In genomic region chr11:65213322-65214211, GRCh38 we compare ENCODE assay signal across 11 cellular contexts. TPM values are rescaled to one million over a fixed set of nuclear protein-coding genes. Genes with fewer than 3 reads are reported as not detected.
DNase-seq lines count a peak whose midpoint lies in the region; ATAC-seq, FAIRE-seq and TF ChIP-seq lines count a peak whose summit lies in the region.
"Had no signal": no experiment of that assay in that cellular context is flagged by ENCODE, and none has a peak within 500 bp of the region (broad histone marks: within the 10 kb centered on the region; RNA-seq: fewer than 3 reads in every experiment).

No MANE protein-coding gene starts in this region.

- H3K9ac ChIP-seq in mammary epithelial cell (ENCODE audit: insufficient read depth, low read length): no peak overlapping the region

- H3K4me3 Mint-ChIP-seq in activated naive CD4-positive, alpha-beta T cell treated with anti-CD3 and anti-CD28 coated beads, Interleukin-2, amount 10 ng/mL, durations not matched to agents 7 days and 5 days: no peak overlapping the region
- H3K4me3 Mint-ChIP-seq: HFFc6 had no signal

- no peaks in the 10 kb centered on the region for H3K27me3 Mint-ChIP-seq in activated naive CD4-positive, alpha-beta T cell treated with anti-CD3 and anti-CD28 coated beads, Interleukin-2, amount 10 ng/mL, durations not matched to agents 7 days and 5 days

- TF ChIP-seq CTCF in bronchial epithelial cell (IDR thresholded peaks at IDR 0.05; ENCODE audit: insufficient read depth, low read length, severe bottlenecking): no peak
- TF ChIP-seq CTCF in neutrophil (IDR thresholded peaks at IDR 0.05): no peak
- TF ChIP-seq CTCF in mammary epithelial cell (conservative IDR thresholded peaks at IDR 0.05 in 1 of 2, IDR thresholded peaks at IDR 0.05 in 1 of 2; ENCODE audit: extremely low read depth in 1 of 2, insufficient read depth in 1 of 2, low read depth in 1 of 2, low read length in 2 of 2): no peak

- WGBS in mammary epithelial cell (ENCODE audit: low coverage, missing lambda C conversion rate): 76% methylated on average over 20 of the region's 26 CpGs

- H3K27me3 ChIP-seq in bronchial epithelial cell (ENCODE audit: control insufficient read depth, insufficient read depth, low read length): no peaks in the 10 kb centered on the region
- H3K27me3 ChIP-seq in neutrophil: no peaks in the 10 kb centered on the region
- H3K27me3 ChIP-seq in mammary epithelial cell (ENCODE audit: insufficient read depth, low read length): no peaks in the 10 kb centered on the region
- H3K27me3 ChIP-seq: hepatocyte, MG63 had no signal

- H3K36me3 Mint-ChIP-seq in activated naive CD4-positive, alpha-beta T cell treated with anti-CD3 and anti-CD28 coated beads, Interleukin-2, amount 10 ng/mL, durations not matched to agents 7 days and 5 days: peaks cover 13% of the 10 kb centered on the region

- CTCF ChIA-PET in activated naive CD4-positive, alpha-beta T cell treated with anti-CD3 and anti-CD28 coated beads, Interleukin-2, amount 10 ng/mL, durations not matched to agents 7 days and 5 days (lab: Charles Lee): interaction anchor here (3.9 kb wide), 1 partner anchor 9 kb away, joined by 16 read pairs; no protein-coding TSS in a partner anchor
- CTCF ChIA-PET in mammary epithelial cell (lab: Charles Lee; ENCODE audit: low non-redundant PET): no interaction called here

- H3K36me3 ChIP-seq in bronchial epithelial cell (ENCODE audit: control insufficient read depth, insufficient read depth, low read length): peaks cover 23% of the 10 kb centered on the region
- H3K36me3 ChIP-seq in neutrophil: peaks cover 44% of the 10 kb centered on the region
- peaks cover 16% of the 10 kb centered on the region for H3K36me3 ChIP-seq in mammary epithelial cell (ENCODE audit: insufficient read depth, low read length)

- H3K9me3 Mint-ChIP-seq in activated naive CD4-positive, alpha-beta T cell treated with anti-CD3 and anti-CD28 coated beads, Interleukin-2, amount 10 ng/mL, durations not matched to agents 7 days and 5 days: no peaks in the 10 kb centered on the region
- H3K9me3 Mint-ChIP-seq: HFFc6 had no signal

- TF ChIP-seq POLR2A in GM12892 (IDR thresholded peaks at IDR 0.05; ENCODE audit: low read depth, low read length): no peak

- in situ Hi-C loops in mammary epithelial cell (cut with MboI; ENCODE audit: low sequenced_read_pairs in 2 of 2): no loop called here

- H3K27ac Mint-ChIP-seq in activated naive CD4-positive, alpha-beta T cell treated with anti-CD3 and anti-CD28 coated beads, Interleukin-2, amount 10 ng/mL, durations not matched to agents 7 days and 5 days: no peak overlapping the region
- H3K27ac Mint-ChIP-seq: HFFc6 had no signal

- H3K4me2 ChIP-seq in mammary epithelial cell (ENCODE audit: insufficient read depth, low read depth, low read length): no peak overlapping the region
- H3K4me2 ChIP-seq: hepatocyte had no signal

- no peaks in the 10 kb centered on the region for H3K79me2 ChIP-seq in mammary epithelial cell (ENCODE audit: insufficient read depth, low read length)
- H3K79me2 ChIP-seq: hepatocyte had no signal

- no peak for ATAC-seq in GM21737 (IDR thresholded peaks at IDR 0.05; ENCODE audit: unreplicated experiment)

- dilution Hi-C loops in mammary epithelial cell (cut with HindIII; ENCODE audit: low sequenced_read_pairs): loop anchor here (5.0 kb wide), 1 partner anchor 39 kb away; no protein-coding TSS in a partner anchor

- DNase-seq in GM12892 (ENCODE audit: insufficient read length) (no peak), NCI-H2107 (lab: John Stamatoyannopoulos, UW) (peak; percentile 59), bronchial epithelial cell (ENCODE audit: low read depth) (no peak), mammary epithelial cell (no peak)
- DNase-seq in activated naive CD4-positive, alpha-beta T cell treated with anti-CD3 and anti-CD28 coated beads, Interleukin-2, amount 10 ng/mL, durations not matched to agents 7 days and 5 days: no peak
- DNase-seq: HFFc6, MG63 had no signal

- H2AFZ ChIP-seq in mammary epithelial cell (ENCODE audit: low read depth, low read length): no peak overlapping the region
- H2AFZ ChIP-seq: hepatocyte had no signal

- FAIRE-seq in GM12892 (lab: Jason Lieb, UNC) (peak; percentile 46), bronchial epithelial cell (lab: Jason Lieb, UNC) (peak; percentile 52)
- FAIRE-seq: TTC549 had no signal

- H4K20me1 ChIP-seq in mammary epithelial cell (ENCODE audit: insufficient read depth, low read length): no peaks in the 10 kb centered on the region

- H3K27ac ChIP-seq in neutrophil (peak overlapping the region; percentile 60), mammary epithelial cell (ENCODE audit: insufficient read depth, low read depth, low read length) (no peak overlapping the region)
- H3K27ac ChIP-seq: hepatocyte had no signal

- H3K9me3 ChIP-seq in neutrophil (no peaks in the 10 kb centered on the region), mammary epithelial cell (replicated peaks; ENCODE audit: insufficient read depth, low read length) (no peaks in the 10 kb centered on the region)
- H3K9me3 ChIP-seq: MG63 had no signal

- peaks cover 50 to 54% of the 10 kb centered on the region in 2 experiments for H3K4me1 ChIP-seq in neutrophil (ENCODE audit: control insufficient read depth in 1 of 2, insufficient read depth in 1 of 2, low read depth in 1 of 2, low read length in 1 of 2)
- no peaks in the 10 kb centered on the region for H3K4me1 ChIP-seq in mammary epithelial cell (ENCODE audit: insufficient read depth, low read length)

- H3K4me1 Mint-ChIP-seq in activated naive CD4-positive, alpha-beta T cell treated with anti-CD3 and anti-CD28 coated beads, Interleukin-2, amount 10 ng/mL, durations not matched to agents 7 days and 5 days: peaks cover 21% of the 10 kb centered on the region

- H3K4me3 ChIP-seq in bronchial epithelial cell (ENCODE audit: low read depth, low read length): no peak overlapping the region
- peak overlapping the region; percentile 26 to 41 for H3K4me3 ChIP-seq in neutrophil (ENCODE audit: low read depth in 1 of 2, low read length in 1 of 2)
- H3K4me3 ChIP-seq in mammary epithelial cell (replicated peaks in 1 of 3; ENCODE audit: insufficient read depth in 1 of 3, low read depth in 2 of 3, low read length in 3 of 3): no peak overlapping the region
- H3K4me3 ChIP-seq: hepatocyte, MG63 had no signal

- intact Hi-C loops in mammary epithelial cell (cut with micrococcal nuclease): no loop called here

- BruUV-seq in mammary epithelial cell (replicated peaks; lab: Mats Ljungman, UMichigan): no TSS peak

RNA-seq across cellular contexts. Expression of gene CAPN1, which starts 31.8 kb away (rescaled TPM):
- 44.2 TPM for polyA plus RNA-seq in GM12892 (2012; ENCODE audit: missing spikeins)
- total RNA-seq in bronchial epithelial cell (136 and 165 TPM in 2 replicates), mammary epithelial cell (100 to 1,000 TPM; 276 to 452 TPM)
- 289 TPM for polyA plus RNA-seq in mammary epithelial cell
- polyA minus RNA-seq in mammary epithelial cell: 253 TPM

RNA-seq across cellular contexts. Expression of gene SPDYC, which starts 43.5 kb away (rescaled TPM):
- polyA plus RNA-seq in GM12892 (2012; ENCODE audit: missing spikeins): not detected
- not detected in 2 replicates for total RNA-seq in bronchial epithelial cell
- not detected for total RNA-seq in mammary epithelial cell
- polyA plus RNA-seq in mammary epithelial cell: not detected
- not detected for polyA minus RNA-seq in mammary epithelial cell
- total RNA-seq: hepatocyte, HFFc6 had no signal
- polyA plus RNA-seq: hepatocyte had no signal

RNA-seq across cellular contexts. Expression of gene POLA2, which starts 48.2 kb away (rescaled TPM):
- 43.0 TPM for polyA plus RNA-seq in GM12892 (2012; ENCODE audit: missing spikeins)
- total RNA-seq in bronchial epithelial cell (1.3 and 1.6 TPM in 2 replicates), mammary epithelial cell (10 to 100 TPM in 1 of 2 donors, 1 to 10 TPM in 1; 7.7 to 21.8 TPM)
- 38.8 TPM for polyA plus RNA-seq in mammary epithelial cell
- 62.1 TPM for polyA minus RNA-seq in mammary epithelial cell

Comparison
In these comparisons a context has a peak if more than half of its experiments do, and no peak if none do; other contexts are left out.
1. H3K4me3 ChIP-seq: peak in neutrophil (2 of 2); none in bronchial epithelial cell (single experiment) and mammary epithelial cell (0 of 3).